17 cellular contexts compared by ENCODE assay signal in the genomic region with DNA sequence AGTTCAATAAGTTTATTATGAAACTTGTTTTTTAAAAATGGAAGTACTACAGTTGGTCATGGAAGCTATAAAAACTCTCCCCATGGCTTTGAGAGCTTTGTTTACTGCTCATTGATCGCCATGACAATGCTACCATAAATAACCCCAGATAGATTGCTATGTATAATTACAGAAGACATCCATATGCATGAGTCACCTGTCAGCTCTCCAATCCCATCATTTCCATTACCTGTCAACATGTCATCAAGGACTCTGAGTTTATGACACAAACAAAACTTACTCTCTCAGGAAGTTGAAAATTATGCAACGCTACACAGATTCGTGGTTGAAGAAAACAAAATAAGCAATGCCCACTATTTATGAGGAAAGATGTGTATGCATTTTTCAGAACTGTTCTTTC.
DNase-seq lines count a peak whose midpoint lies in the region; ATAC-seq and TF ChIP-seq lines count a peak whose summit lies in the region.
"Had no signal": no experiment of that assay in that cellular context is flagged by ENCODE, and none has a peak within 500 bp of the region (broad histone marks: within the 10 kb centered on the region; RNA-seq: fewer than 3 reads in every experiment).

No MANE protein-coding gene starts in this region.

- no peaks in the 10 kb centered on the region for H4K20me1 ChIP-seq in PC-3 (ENCODE audit: low read length)

- no peaks in the 10 kb centered on the region for H3K9me3 ChIP-seq in PC-3 (ENCODE audit: low read length)
- H3K9me3 ChIP-seq: BE2C had no signal

- H3K27me3 ChIP-seq in PC-3 (ENCODE audit: low read length) = no peaks in the 10 kb centered on the region
- H3K27me3 ChIP-seq: BE2C had no signal

- H2AFZ ChIP-seq in PC-3 (ENCODE audit: low read length) = no peak overlapping the region

- no peak for TF ChIP-seq CTCF in AG10803 (conservative IDR thresholded peaks at IDR 0.05; ENCODE audit: low read length)
- TF ChIP-seq CTCF in PC-3 (conservative IDR thresholded peaks at IDR 0.05; ENCODE audit: low read depth, low read length) = no peak
- no peak for TF ChIP-seq CTCF in fibroblast of pulmonary artery (IDR thresholded peaks at IDR 0.05; ENCODE audit: low read length, missing control alignments)

- no peaks in the 10 kb centered on the region for H3F3A ChIP-seq in PC-3 (ENCODE audit: low read length, unreplicated experiment)

- no peaks in the 10 kb centered on the region for H3K36me3 ChIP-seq in PC-3 (ENCODE audit: low read depth, low read length)
- H3K36me3 ChIP-seq: BE2C had no signal

- H3K9me3 Mint-ChIP-seq in activated naive CD4-positive, alpha-beta T cell treated with anti-CD3 and anti-CD28 coated beads, Interleukin-2, amount 50 U/mL, for 72 hours = no peaks in the 10 kb centered on the region
- H3K9me3 Mint-ChIP-seq: CD8-positive, alpha-beta T cell; H9 had no signal

- H3K9me2 ChIP-seq in PC-3 (replicated peaks; ENCODE audit: low read length) = no peaks in the 10 kb centered on the region

- DNase-seq in AG10803 (ENCODE audit: low read depth) = peak; percentile 25
- peak; percentile 5 for DNase-seq in EH (ENCODE audit: low read depth)
- peak; percentile 24 for DNase-seq in PC-3
- DNase-seq in fibroblast of pulmonary artery (ENCODE audit: low read depth) = peak; percentile 22
- DNase-seq in activated naive CD4-positive, alpha-beta T cell treated with anti-CD3 and anti-CD28 coated beads, Interleukin-2, amount 50 U/mL, for 72 hours (ENCODE audit: low spot score in 2 of 2) = no peak
- DNase-seq in NCI-H1092 (lab: John Stamatoyannopoulos, UW) = no peak
- DNase-seq: BE2C; CD8-positive, alpha-beta T cell; EL; H9; NCI-H1436 treated with DMSO at 0.1 percent for 48 hours; NCI-H2081 treated with DMSO at 0.1 percent for 48 hours; NCI-H446; SIG-M5; SW 1271 had no signal

- POLR2A ChIA-PET in PC-3 (lab: Charles Lee; ENCODE audit: unreplicated experiment) = no interaction called here

- no peaks in the 10 kb centered on the region for H3K79me2 ChIP-seq in PC-3 (ENCODE audit: low read length)

- BruUV-seq in PC-3 (replicated peaks; lab: Mats Ljungman, UMichigan) = no TSS peak

- no peak overlapping the region for H3K4me3 ChIP-seq in AG10803 (ENCODE audit: low read length)
- H3K4me3 ChIP-seq in PC-3 (ENCODE audit: low read length) = no peak overlapping the region
- no peak overlapping the region for H3K4me3 ChIP-seq in fibroblast of pulmonary artery (replicated peaks; ENCODE audit: low read depth, low read length)

- H3K4me1 ChIP-seq in PC-3 (ENCODE audit: insufficient read depth, low read length) = no peaks in the 10 kb centered on the region

- CTCF ChIA-PET in PC-3 (lab: Charles Lee) = no interaction called here

- H3K9ac ChIP-seq in PC-3 (ENCODE audit: low read length) = no peak overlapping the region
- H3K9ac ChIP-seq: KMS-11 had no signal

- ATAC-seq in PC-3 (no peak), GM21825 (IDR thresholded peaks at IDR 0.05; ENCODE audit: unreplicated experiment) (no peak)
- no peak for ATAC-seq in activated naive CD4-positive, alpha-beta T cell treated with anti-CD3 and anti-CD28 coated beads, Interleukin-2, amount 50 U/mL, for 72 hours
- ATAC-seq: CD8-positive, alpha-beta T cell had no signal

- intact Hi-C loops in PC-3 (cut with micrococcal nuclease) = no loop called here

- H3K27ac ChIP-seq in PC-3 (ENCODE audit: low read length) = no peak overlapping the region
- H3K27ac ChIP-seq: KMS-11 had no signal

- H3K27ac Mint-ChIP-seq in activated naive CD4-positive, alpha-beta T cell treated with anti-CD3 and anti-CD28 coated beads, Interleukin-2, amount 50 U/mL, for 72 hours = no peak overlapping the region
- H3K27ac Mint-ChIP-seq: CD8-positive, alpha-beta T cell; H9 had no signal

- H3K4me2 ChIP-seq in PC-3 (ENCODE audit: low read length) = no peak overlapping the region
- H3K4me2 ChIP-seq: KMS-11 had no signal

- no peaks in the 10 kb centered on the region for H3K36me3 Mint-ChIP-seq in activated naive CD4-positive, alpha-beta T cell treated with anti-CD3 and anti-CD28 coated beads, Interleukin-2, amount 50 U/mL, for 72 hours
- H3K36me3 Mint-ChIP-seq: CD8-positive, alpha-beta T cell had no signal

Comparison
In these comparisons a context has a peak if more than half of its experiments do, and no peak if none do; other contexts are left out.
1. DNase-seq: peak in AG10803 (single experiment), EH (single experiment), PC-3 (single experiment) and fibroblast of pulmonary artery (single experiment); none in activated naive CD4-positive, alpha-beta T cell treated with anti-CD3 and anti-CD28 coated beads, Interleukin-2, amount 50 U/mL, for 72 hours (0 of 2) and NCI-H1092 (single experiment).